Comparison of ENCODE assay signal across 1 cellular context in the genomic region with DNA sequence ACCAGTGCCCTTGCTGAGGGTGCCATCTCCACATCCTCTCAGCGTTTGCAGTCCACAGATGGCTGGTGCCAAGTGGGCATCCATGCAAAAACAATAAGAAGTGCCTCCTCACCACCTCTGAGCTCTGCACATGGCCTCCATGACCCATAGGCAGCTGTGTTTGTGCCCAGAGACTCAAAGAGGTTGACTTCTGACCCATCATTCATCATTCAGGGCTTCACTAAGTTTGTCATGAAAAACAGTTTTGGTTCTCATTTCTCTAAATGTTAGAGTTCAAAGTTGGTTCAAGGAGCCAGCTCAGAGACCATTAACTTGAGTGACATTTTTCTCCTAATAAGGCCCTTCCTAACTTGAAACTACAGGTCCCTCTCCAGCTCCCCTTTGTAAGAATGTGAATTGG.
TF ChIP-seq lines count a peak whose summit lies in the region.

No MANE protein-coding gene starts in this region.

TF ChIP-seq in GM23338, 12 proteins besides CTCF, POLR2A, EP300 and RAD21:
- TF ChIP-seq CREB1 (CRISPR knock-in tag; IDR thresholded peaks at IDR 0.05; ENCODE audit: low read depth) (no peak), ZNF331 (CRISPR knock-in tag; IDR thresholded peaks at IDR 0.05; ENCODE audit: low read depth) (no peak), STAT1 (IDR thresholded peaks at IDR 0.05; ENCODE audit: unreplicated experiment) (no peak), EZH2 (IDR thresholded peaks at IDR 0.05; ENCODE audit: low read depth, unreplicated experiment) (no peak)
- TF ChIP-seq, protein P1, sequence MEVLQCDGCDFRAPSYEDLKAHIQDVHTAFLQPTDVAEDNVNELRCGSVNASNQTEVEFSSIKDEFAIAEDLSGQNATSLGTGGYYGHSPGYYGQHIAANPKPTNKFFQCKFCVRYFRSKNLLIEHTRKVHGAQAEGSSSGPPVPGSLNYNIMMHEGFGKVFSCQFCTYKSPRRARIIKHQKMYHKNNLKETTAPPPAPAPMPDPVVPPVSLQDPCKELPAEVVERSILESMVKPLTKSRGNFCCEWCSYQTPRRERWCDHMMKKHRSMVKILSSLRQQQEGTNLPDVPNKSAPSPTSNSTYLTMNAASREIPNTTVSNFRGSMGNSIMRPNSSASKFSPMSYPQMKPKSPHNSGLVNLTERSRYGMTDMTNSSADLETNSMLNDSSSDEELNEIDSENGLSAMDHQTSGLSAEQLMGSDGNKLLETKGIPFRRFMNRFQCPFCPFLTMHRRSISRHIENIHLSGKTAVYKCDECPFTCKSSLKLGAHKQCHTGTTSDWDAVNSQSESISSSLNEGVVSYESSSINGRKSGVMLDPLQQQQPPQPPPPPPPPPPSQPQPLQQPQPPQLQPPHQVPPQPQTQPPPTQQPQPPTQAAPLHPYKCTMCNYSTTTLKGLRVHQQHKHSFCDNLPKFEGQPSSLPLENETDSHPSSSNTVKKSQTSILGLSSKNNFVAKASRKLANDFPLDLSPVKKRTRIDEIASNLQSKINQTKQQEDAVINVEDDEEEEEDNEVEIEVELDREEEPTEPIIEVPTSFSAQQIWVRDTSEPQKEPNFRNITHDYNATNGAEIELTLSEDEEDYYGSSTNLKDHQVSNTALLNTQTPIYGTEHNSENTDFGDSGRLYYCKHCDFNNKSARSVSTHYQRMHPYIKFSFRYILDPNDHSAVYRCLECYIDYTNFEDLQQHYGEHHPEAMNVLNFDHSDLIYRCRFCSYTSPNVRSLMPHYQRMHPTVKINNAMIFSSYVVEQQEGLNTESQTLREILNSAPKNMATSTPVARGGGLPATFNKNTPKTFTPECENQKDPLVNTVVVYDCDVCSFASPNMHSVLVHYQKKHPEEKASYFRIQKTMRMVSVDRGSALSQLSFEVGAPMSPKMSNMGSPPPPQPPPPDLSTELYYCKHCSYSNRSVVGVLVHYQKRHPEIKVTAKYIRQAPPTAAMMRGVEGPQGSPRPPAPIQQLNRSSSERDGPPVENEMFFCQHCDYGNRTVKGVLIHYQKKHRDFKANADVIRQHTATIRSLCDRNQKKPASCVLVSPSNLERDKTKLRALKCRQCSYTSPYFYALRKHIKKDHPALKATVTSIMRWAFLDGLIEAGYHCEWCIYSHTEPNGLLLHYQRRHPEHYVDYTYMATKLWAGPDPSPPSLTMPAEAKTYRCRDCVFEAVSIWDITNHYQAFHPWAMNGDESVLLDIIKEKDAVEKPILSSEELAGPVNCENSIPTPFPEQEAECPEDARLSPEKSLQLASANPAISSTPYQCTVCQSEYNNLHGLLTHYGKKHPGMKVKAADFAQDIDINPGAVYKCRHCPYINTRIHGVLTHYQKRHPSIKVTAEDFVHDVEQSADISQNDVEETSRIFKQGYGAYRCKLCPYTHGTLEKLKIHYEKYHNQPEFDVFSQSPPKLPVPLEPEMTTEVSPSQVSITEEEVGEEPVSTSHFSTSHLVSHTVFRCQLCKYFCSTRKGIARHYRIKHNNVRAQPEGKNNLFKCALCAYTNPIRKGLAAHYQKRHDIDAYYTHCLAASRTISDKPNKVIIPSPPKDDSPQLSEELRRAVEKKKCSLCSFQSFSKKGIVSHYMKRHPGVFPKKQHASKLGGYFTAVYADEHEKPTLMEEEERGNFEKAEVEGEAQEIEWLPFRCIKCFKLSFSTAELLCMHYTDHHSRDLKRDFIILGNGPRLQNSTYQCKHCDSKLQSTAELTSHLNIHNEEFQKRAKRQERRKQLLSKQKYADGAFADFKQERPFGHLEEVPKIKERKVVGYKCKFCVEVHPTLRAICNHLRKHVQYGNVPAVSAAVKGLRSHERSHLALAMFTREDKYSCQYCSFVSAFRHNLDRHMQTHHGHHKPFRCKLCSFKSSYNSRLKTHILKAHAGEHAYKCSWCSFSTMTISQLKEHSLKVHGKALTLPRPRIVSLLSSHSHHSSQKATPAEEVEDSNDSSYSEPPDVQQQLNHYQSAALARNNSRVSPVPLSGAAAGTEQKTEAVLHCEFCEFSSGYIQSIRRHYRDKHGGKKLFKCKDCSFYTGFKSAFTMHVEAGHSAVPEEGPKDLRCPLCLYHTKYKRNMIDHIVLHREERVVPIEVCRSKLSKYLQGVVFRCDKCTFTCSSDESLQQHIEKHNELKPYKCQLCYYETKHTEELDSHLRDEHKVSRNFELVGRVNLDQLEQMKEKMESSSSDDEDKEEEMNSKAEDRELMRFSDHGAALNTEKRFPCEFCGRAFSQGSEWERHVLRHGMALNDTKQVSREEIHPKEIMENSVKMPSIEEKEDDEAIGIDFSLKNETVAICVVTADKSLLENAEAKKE (CRISPR knock-in tag; IDR thresholded peaks at IDR 0.05) = no peak
- TF ChIP-seq, protein P2, sequence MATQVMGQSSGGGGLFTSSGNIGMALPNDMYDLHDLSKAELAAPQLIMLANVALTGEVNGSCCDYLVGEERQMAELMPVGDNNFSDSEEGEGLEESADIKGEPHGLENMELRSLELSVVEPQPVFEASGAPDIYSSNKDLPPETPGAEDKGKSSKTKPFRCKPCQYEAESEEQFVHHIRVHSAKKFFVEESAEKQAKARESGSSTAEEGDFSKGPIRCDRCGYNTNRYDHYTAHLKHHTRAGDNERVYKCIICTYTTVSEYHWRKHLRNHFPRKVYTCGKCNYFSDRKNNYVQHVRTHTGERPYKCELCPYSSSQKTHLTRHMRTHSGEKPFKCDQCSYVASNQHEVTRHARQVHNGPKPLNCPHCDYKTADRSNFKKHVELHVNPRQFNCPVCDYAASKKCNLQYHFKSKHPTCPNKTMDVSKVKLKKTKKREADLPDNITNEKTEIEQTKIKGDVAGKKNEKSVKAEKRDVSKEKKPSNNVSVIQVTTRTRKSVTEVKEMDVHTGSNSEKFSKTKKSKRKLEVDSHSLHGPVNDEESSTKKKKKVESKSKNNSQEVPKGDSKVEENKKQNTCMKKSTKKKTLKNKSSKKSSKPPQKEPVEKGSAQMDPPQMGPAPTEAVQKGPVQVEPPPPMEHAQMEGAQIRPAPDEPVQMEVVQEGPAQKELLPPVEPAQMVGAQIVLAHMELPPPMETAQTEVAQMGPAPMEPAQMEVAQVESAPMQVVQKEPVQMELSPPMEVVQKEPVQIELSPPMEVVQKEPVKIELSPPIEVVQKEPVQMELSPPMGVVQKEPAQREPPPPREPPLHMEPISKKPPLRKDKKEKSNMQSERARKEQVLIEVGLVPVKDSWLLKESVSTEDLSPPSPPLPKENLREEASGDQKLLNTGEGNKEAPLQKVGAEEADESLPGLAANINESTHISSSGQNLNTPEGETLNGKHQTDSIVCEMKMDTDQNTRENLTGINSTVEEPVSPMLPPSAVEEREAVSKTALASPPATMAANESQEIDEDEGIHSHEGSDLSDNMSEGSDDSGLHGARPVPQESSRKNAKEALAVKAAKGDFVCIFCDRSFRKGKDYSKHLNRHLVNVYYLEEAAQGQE (IDR thresholded peaks at IDR 0.05; ENCODE audit: unreplicated experiment) = no peak
TF ChIP-seq in GM23338: peak in this region for 0.
